In the genomic region with DNA sequence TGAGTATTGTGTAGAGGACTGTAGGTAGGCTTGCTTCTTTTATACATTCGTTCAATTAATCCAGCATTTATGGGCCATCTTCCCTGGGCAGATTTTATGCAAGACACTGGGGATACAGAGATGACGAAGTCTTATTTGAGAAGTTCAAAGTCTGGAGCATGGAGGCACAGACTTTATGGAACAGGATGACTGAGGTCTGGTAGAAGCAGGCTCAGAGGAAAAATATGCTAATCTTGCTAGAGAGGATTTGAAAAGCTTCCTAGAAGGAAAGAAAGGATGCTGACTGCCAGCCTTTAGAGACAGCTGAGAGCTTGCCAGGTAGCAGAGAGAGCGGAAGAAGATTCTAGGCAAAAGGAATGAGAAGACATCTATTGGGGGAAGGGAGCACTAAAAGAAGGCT, we compare ENCODE assay signal across 25 cellular contexts.
"Had no signal": no experiment of that assay in that cellular context is flagged by ENCODE, and none has a peak within 500 bp of the region (broad histone marks: within the 10 kb centered on the region; RNA-seq: fewer than 3 reads in every experiment).

No MANE protein-coding gene starts in this region.

- H3K4me3 Mint-ChIP-seq: nephron; stimulated activated naive B cell treated with anti-CD40 and anti-IgM and Interleukin-4, amounts not matched to agents 10 μg/mL and 1 μg/mL and 100 μg/mL, for 72 hours; stimulated activated naive CD8-positive, alpha-beta T cell treated with anti-CD3 and anti-CD28 coated beads, Interleukin-15, amount 100 ng/mL, for 72 hours had no signal

- ATAC-seq: esophagus mucosa; gastroesophageal sphincter; left cardiac atrium; lower lobe of right lung; psoas muscle; right lobe of liver; stimulated activated naive B cell treated with anti-CD40 and anti-IgM and Interleukin-4, amounts not matched to agents 10 μg/mL and 1 μg/mL and 100 μg/mL, for 72 hours; stimulated activated naive CD8-positive, alpha-beta T cell treated with anti-CD3 and anti-CD28 coated beads, Interleukin-15, amount 100 ng/mL, for 72 hours had no signal

- DNase-seq: cortex of kidney; dorsolateral prefrontal cortex; effector CD8-positive, alpha-beta T cell; foreskin fibroblast; glutamatergic neuron; kidney; left cardiac atrium; left ventricle myocardium inferior; lower lobe of right lung; mesenchymal stem cell; midbrain; occipital lobe; psoas muscle; retina; right lobe of liver; spleen; stimulated activated CD4-positive, alpha-beta T cell treated with anti-CD3 and anti-CD28 coated beads, Interleukin-15, amount 100 ng/mL, for 24 hours; stimulated activated CD4-positive, alpha-beta T cell treated with anti-CD3 and anti-CD28 coated beads, Interleukin-1b, Interleukin-23, amount 100 ng/mL, for 48 hours; stimulated activated CD4-positive, alpha-beta T cell treated with anti-CD3 and anti-CD28 coated beads, Interleukin-4, amount 100 ng/mL, for 24 hours; stimulated activated naive B cell treated with anti-CD40 and anti-IgM and Interleukin-4, amounts not matched to agents 10 μg/mL and 1 μg/mL and 100 μg/mL, for 72 hours; stimulated activated naive CD8-positive, alpha-beta T cell treated with anti-CD3 and anti-CD28 coated beads, Interleukin-15, amount 100 ng/mL, for 72 hours; trophoblast cell had no signal

- H3K27ac Mint-ChIP-seq: stimulated activated naive B cell treated with anti-CD40 and anti-IgM and Interleukin-4, amounts not matched to agents 10 μg/mL and 1 μg/mL and 100 μg/mL, for 72 hours had no signal

- H3K27me3 Mint-ChIP-seq: stimulated activated naive CD8-positive, alpha-beta T cell treated with anti-CD3 and anti-CD28 coated beads, Interleukin-15, amount 100 ng/mL, for 72 hours had no signal
